Comparison of ENCODE assay signal across 12 cellular contexts in genomic region chr20:59412251-59412650, GRCh38.
DNase-seq lines count a peak whose midpoint lies in the region; ATAC-seq and TF ChIP-seq lines count a peak whose summit lies in the region.
"Had no signal": no experiment of that assay in that cellular context is flagged by ENCODE, and none has a peak within 500 bp of the region (broad histone marks: within the 10 kb centered on the region; RNA-seq: fewer than 3 reads in every experiment).

No MANE protein-coding gene starts in this region.

- H3K4me1 ChIP-seq in SJCRH30 = peaks cover 17% of the 10 kb centered on the region

- H3K36me3 Mint-ChIP-seq in nephron (ENCODE audit: low read depth) = no peaks in the 10 kb centered on the region

- H3K36me3 ChIP-seq in SJCRH30 = no peaks in the 10 kb centered on the region

- no peak for ATAC-seq in GM21360 (IDR thresholded peaks at IDR 0.05; ENCODE audit: unreplicated experiment)
- no peak for ATAC-seq in HG02938 (IDR thresholded peaks at IDR 0.05; ENCODE audit: unreplicated experiment)
- ATAC-seq: HCT116 had no signal

- H3K4me3 Mint-ChIP-seq in nephron = no peak overlapping the region

- peak overlapping the region in 2 of 3 experiments; percentile 53 to 59 for H3K27ac Mint-ChIP-seq in nephron

- no peak overlapping the region for H3K4me3 ChIP-seq in SJCRH30

- H3K27me3 ChIP-seq in SJCRH30 = no peaks in the 10 kb centered on the region

- no peaks in the 10 kb centered on the region for H3K9me3 ChIP-seq in SJCRH30 (replicated peaks)

- H3K27me3 Mint-ChIP-seq in nephron (ENCODE audit: low read depth) = peaks cover 33% of the 10 kb centered on the region

- peak; percentile 98 for DNase-seq in DMS 273 (lab: John Stamatoyannopoulos, UW; ENCODE audit: unreplicated experiment)
- DNase-seq in NCI-H2171 (lab: John Stamatoyannopoulos, UW) = peak; percentile 98
- peak; percentile 79 to 93 for DNase-seq in SJCRH30
- DNase-seq in NCI-H1930 (lab: John Stamatoyannopoulos, UW) = no peak
- DNase-seq: DMS153, NCI-H2029, NCI-H526 treated with DMSO at 0.1 percent for 48 hours had no signal

- TF ChIP-seq CTCF in nephron (IDR thresholded peaks at IDR 0.05; ENCODE audit: unreplicated experiment in 3 of 3) = no peak

- peaks cover 3% of the 10 kb centered on the region for H3K9me3 Mint-ChIP-seq in nephron

- H3K4me1 Mint-ChIP-seq in nephron = peaks cover 27% of the 10 kb centered on the region

- H3K27ac ChIP-seq in SJCRH30 = peak overlapping the region; percentile 21
- H3K27ac ChIP-seq: C4-2B had no signal

Comparison
In these comparisons a context has a peak if more than half of its experiments do, and no peak if none do; other contexts are left out.
1. DNase-seq: peak in DMS 273 (single experiment), NCI-H2171 (single experiment) and SJCRH30 (2 of 2); none in NCI-H1930 (0 of 2).